Comparison of ENCODE assay signal across 1 cellular context in genomic region chr5:83179966-83180365, GRCh38.
TF ChIP-seq lines count a peak whose summit lies in the region.

No MANE protein-coding gene starts in this region.

TF ChIP-seq in SK-N-SH, 30 proteins besides CTCF, POLR2A, EP300 and RAD21 (continued from another document):
- TF ChIP-seq PBX3 (IDR thresholded peaks at IDR 0.05) (peak; percentile 70), ELF1 (IDR thresholded peaks at IDR 0.05) (no peak), YY1 (IDR thresholded peaks at IDR 0.05; ENCODE audit: low read depth) (no peak), GABPA (IDR thresholded peaks at IDR 0.05; ENCODE audit: low read depth) (no peak), EZH2phosphoT487 (IDR thresholded peaks at IDR 0.05; ENCODE audit: borderline replicate concordance, low read depth) (no peak), MXI1 (IDR thresholded peaks at IDR 0.05; ENCODE audit: low read depth, low read length) (no peak), SIN3A (IDR thresholded peaks at IDR 0.05; ENCODE audit: borderline replicate concordance, low read depth, low read length) (no peak), RXRA (IDR thresholded peaks at IDR 0.05; ENCODE audit: borderline replicate concordance, low read depth) (no peak), TCF12 (IDR thresholded peaks at IDR 0.05) (peak; percentile 83), FOXM1 (IDR thresholded peaks at IDR 0.05; ENCODE audit: low read depth) (no peak), POLR2AphosphoS5 (IDR thresholded peaks at IDR 0.05; ENCODE audit: low read depth, low read length) (0 out of 2 replicates have a peak, but pooled peaks have one; percentile 21), NFIC (IDR thresholded peaks at IDR 0.05; ENCODE audit: borderline replicate concordance) (no peak)
